Comparison of ENCODE assay signal across 23 cellular contexts in the genomic region with DNA sequence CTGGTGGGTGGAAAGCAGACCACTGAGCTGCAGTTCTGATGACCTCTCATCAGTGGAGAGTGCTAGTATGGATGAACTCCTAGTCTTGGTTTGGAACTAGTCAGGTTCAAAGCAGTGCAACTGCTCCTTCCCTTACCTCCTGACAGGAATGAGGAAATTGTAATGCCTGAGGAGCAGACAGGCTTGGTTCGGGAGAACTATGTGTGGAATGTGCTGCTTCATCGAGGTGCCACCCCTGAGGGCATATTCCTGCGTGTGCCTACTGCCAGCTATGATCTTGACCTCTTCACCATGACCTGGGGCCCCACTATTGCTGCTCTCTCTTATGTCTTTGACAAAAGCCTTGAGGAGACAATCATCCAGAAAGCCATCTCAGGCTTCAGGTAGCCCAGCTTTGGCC. TPM values are rescaled to one million over a fixed set of nuclear protein-coding genes. Genes with fewer than 3 reads are reported as not detected.
DNase-seq lines count a peak whose midpoint lies in the region; ATAC-seq, FAIRE-seq and TF ChIP-seq lines count a peak whose summit lies in the region.
"Had no signal": no experiment of that assay in that cellular context is flagged by ENCODE, and none has a peak within 500 bp of the region (broad histone marks: within the 10 kb centered on the region; RNA-seq: fewer than 3 reads in every experiment).

No MANE protein-coding gene starts in this region.

- no peak overlapping the region for H2AFZ ChIP-seq in mammary epithelial cell (ENCODE audit: low read depth, low read length)

- peak overlapping the region; percentile 59 for H3K4me2 ChIP-seq in A549
- H3K4me2 ChIP-seq in mammary epithelial cell (ENCODE audit: insufficient read depth, low read depth, low read length), result peak overlapping the region; percentile 42

- CTCF ChIA-PET in A549 (lab: Yijun Ruan, JAX) (interaction anchor here (0.9 to 17.7 kb wide), 8 partner anchors 10 to 140 kb away, joined by 3 to 140 read pairs (median 6); a partner anchor contains a TSS), mammary epithelial cell (lab: Charles Lee; ENCODE audit: low non-redundant PET) (no interaction called here)

- H3K9ac ChIP-seq in mammary epithelial cell (ENCODE audit: insufficient read depth, low read length), result no peak overlapping the region

- TF ChIP-seq RAD21 in A549 (conservative IDR thresholded peaks at IDR 0.05 in 1 of 2, IDR thresholded peaks at IDR 0.05 in 1 of 2), result no peak

- 2% methylated on average over 3 of the region's 3 CpGs for WGBS in A549 (ENCODE audit: missing lambda C conversion rate)
- 3% methylated on average over 3 of the region's 3 CpGs for WGBS in mammary epithelial cell (ENCODE audit: low coverage, missing lambda C conversion rate)

- peak overlapping the region; percentile 41 to 42; a peak in 4 of 6 replicates for H3K27ac ChIP-seq in A549
- no peak overlapping the region for H3K27ac ChIP-seq in mammary epithelial cell (ENCODE audit: insufficient read depth, low read depth, low read length)
- H3K27ac ChIP-seq in lower lobe of right lung, result peak overlapping the region; percentile 7
- H3K27ac ChIP-seq: C4-2B, SJCRH30, thoracic aorta, WERI-Rb-1 had no signal

- H4K20me1 ChIP-seq in mammary epithelial cell (ENCODE audit: insufficient read depth, low read length), result no peaks in the 10 kb centered on the region

- POLR2A ChIA-PET in A549 (lab: Yijun Ruan, JAX), result no interaction called here

- TF ChIP-seq CTCF in A549 (IDR thresholded peaks at IDR 0.05), result no peak
- TF ChIP-seq CTCF in mammary epithelial cell (conservative IDR thresholded peaks at IDR 0.05 in 1 of 2, IDR thresholded peaks at IDR 0.05 in 1 of 2; ENCODE audit: extremely low read depth in 1 of 2, insufficient read depth in 1 of 2, low read depth in 1 of 2, low read length in 2 of 2), result no peak
- no peak for TF ChIP-seq CTCF in lower lobe of right lung (IDR thresholded peaks at IDR 0.05)

- H3K79me2 ChIP-seq in mammary epithelial cell (ENCODE audit: insufficient read depth, low read length), result no peaks in the 10 kb centered on the region

- H3K36me3 ChIP-seq in mammary epithelial cell (ENCODE audit: insufficient read depth, low read length) (peaks cover 36% of the 10 kb centered on the region), lower lobe of right lung (peaks cover 100% of the 10 kb centered on the region)

- intact Hi-C loops in mammary epithelial cell (cut with micrococcal nuclease), result no loop called here
- intact Hi-C loops in lower lobe of right lung (cut with DNase I), result no loop called here
- intact Hi-C loops in sciatic nerve (cut with DNase I), result no loop called here

- DNase-seq in A549 (ENCODE audit: low read depth in 1 of 2, low spot score in 1 of 2), result peak in 1 of 2 experiments; percentile 48
- peak; percentile 31 for DNase-seq in HK-2 (ENCODE audit: unreplicated experiment)
- DNase-seq in mammary epithelial cell, result no peak
- DNase-seq in lower lobe of right lung, result no peak
- DNase-seq in left lobe of liver (ENCODE audit: low spot score), result no peak
- DNase-seq in sciatic nerve (ENCODE audit: low spot score), result no peak
- no peak for DNase-seq in NCI-H128 (lab: John Stamatoyannopoulos, UW; ENCODE audit: unreplicated experiment)
- DNase-seq: activated CD4-positive, alpha-beta T cell treated with anti-CD3 and anti-CD28 coated beads, Interleukin-2, amount 50 U/mL, for 48 hours; activated naive CD4-positive, alpha-beta T cell treated with anti-CD3 and anti-CD28 coated beads, Interleukin-2, amount 50 U/mL, for 16 hours; activated T-cell treated with anti-CD3 and anti-CD28 coated beads, Interleukin-2, amount 50 U/mL, for 4 hours; effector CD4-positive, alpha-beta T cell; glutamatergic neuron; KG1; NCI-H187 treated with DMSO at 0.1 percent for 48 hours; NCI-H82; SJCRH30; stimulated activated naive CD4-positive, alpha-beta T cell; T-helper 2 cell; WERI-Rb-1 had no signal

- H3K4me3 ChIP-seq in A549 (no peak overlapping the region), mammary epithelial cell (replicated peaks in 1 of 3; ENCODE audit: insufficient read depth in 1 of 3, low read depth in 2 of 3, low read length in 3 of 3) (no peak overlapping the region), lower lobe of right lung (no peak overlapping the region)
- H3K4me3 ChIP-seq: SJCRH30, thoracic aorta had no signal

- H3K4me1 ChIP-seq in A549 (peaks cover 22% of the 10 kb centered on the region), mammary epithelial cell (ENCODE audit: insufficient read depth, low read length) (peaks cover 16% of the 10 kb centered on the region), lower lobe of right lung (no peaks in the 10 kb centered on the region)
- H3K4me1 ChIP-seq: SJCRH30 had no signal

- no peak for TF ChIP-seq POLR2A in A549 (IDR thresholded peaks at IDR 0.05; ENCODE audit: low read length)

- H3K27me3 ChIP-seq in mammary epithelial cell (ENCODE audit: insufficient read depth, low read length) (no peaks in the 10 kb centered on the region), lower lobe of right lung (ENCODE audit: low read depth) (no peaks in the 10 kb centered on the region)
- H3K27me3 ChIP-seq: SJCRH30 had no signal

- FAIRE-seq in A549 (lab: Jason Lieb, UNC), result no peak
- FAIRE-seq: astrocyte had no signal

- TF ChIP-seq EP300 in A549 (IDR thresholded peaks at IDR 0.05), result no peak

- dilution Hi-C loops in mammary epithelial cell (cut with HindIII; ENCODE audit: low sequenced_read_pairs), result no loop called here

- no TSS peak for BruUV-seq in mammary epithelial cell (replicated peaks; lab: Mats Ljungman, UMichigan)

- ATAC-seq in A549, result peak; percentile 51 to 78; a peak in 3 of 6 replicates
- ATAC-seq in lower lobe of right lung, result peak; percentile 79 to 84
- no peak for ATAC-seq in left lobe of liver
- ATAC-seq in sciatic nerve, result no peak
- no peak for ATAC-seq in GM18498 (IDR thresholded peaks at IDR 0.05; ENCODE audit: unreplicated experiment)
- ATAC-seq: activated T-cell treated with anti-CD3 and anti-CD28 coated beads, Interleukin-2, amount 50 U/mL, for 4 hours had no signal

- in situ Hi-C loops in mammary epithelial cell (cut with MboI; ENCODE audit: low sequenced_read_pairs in 2 of 2), result no loop called here

- H3K9me3 ChIP-seq in A549 (peaks cover 10% of the 10 kb centered on the region), mammary epithelial cell (replicated peaks; ENCODE audit: insufficient read depth, low read length) (no peaks in the 10 kb centered on the region), lower lobe of right lung (no peaks in the 10 kb centered on the region)
- H3K9me3 ChIP-seq: SJCRH30, thoracic aorta had no signal

TF ChIP-seq in A549, 52 proteins besides CTCF, POLR2A, EP300 and RAD21 (continues in another document):
- TF ChIP-seq MAZ (IDR thresholded peaks at IDR 0.05; ENCODE audit: borderline replicate concordance, low read depth, low read length) (no peak), BHLHE40 (IDR thresholded peaks at IDR 0.05; ENCODE audit: low read depth, low read length) (no peak), RFX5 (IDR thresholded peaks at IDR 0.05) (no peak), HOXB5 (CRISPR knock-in tag; IDR thresholded peaks at IDR 0.05) (no peak)
- TF ChIP-seq, protein P1, sequence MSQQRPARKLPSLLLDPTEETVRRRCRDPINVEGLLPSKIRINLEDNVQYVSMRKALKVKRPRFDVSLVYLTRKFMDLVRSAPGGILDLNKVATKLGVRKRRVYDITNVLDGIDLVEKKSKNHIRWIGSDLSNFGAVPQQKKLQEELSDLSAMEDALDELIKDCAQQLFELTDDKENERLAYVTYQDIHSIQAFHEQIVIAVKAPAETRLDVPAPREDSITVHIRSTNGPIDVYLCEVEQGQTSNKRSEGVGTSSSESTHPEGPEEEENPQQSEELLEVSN (IDR thresholded peaks at IDR 0.05; ENCODE audit: borderline replicate concordance, low read depth), result no peak

RNA-seq across cellular contexts. Expression of a gene that starts 27.4 kb away (rescaled TPM):
- polyA plus RNA-seq in A549 (2011; rRNA removed) (20.5 and 27.6 TPM in 2 replicates), A549 (2017; fragmentation: RNase III; extraction: RNeasy Plus Mini Kit Qiagen cat#74134 plus additional on column Dnase treatment) (35.7 to 63.6 TPM (median 36.6 TPM) in 3 replicates), mammary epithelial cell (16.8 TPM)
- 61.3 and 70.0 TPM in 2 replicates for polyA plus RNA-seq in A549 (2012; cell fraction: cytosol; rRNA removed)
- 218 and 281 TPM in 2 replicates for polyA plus RNA-seq in A549 (2012; cell fraction: nucleus; rRNA removed)
- polyA minus RNA-seq in A549 (2011; rRNA and poly(A)+ RNA removed), result 16.0 and 17.9 TPM in 2 replicates
- total RNA-seq in mammary epithelial cell (10 to 100 TPM; 12.3 to 73.5 TPM), lower lobe of right lung (30.9 TPM), left lobe of liver (9.0 TPM), sciatic nerve (64.1 TPM)
- 10.5 TPM for polyA minus RNA-seq in mammary epithelial cell

RNA-seq across cellular contexts. Expression of a gene that starts 50.5 kb away (rescaled TPM):
- 0.14 and 0.19 TPM in 2 replicates for polyA plus RNA-seq in A549 (2011; rRNA removed)
- polyA plus RNA-seq in A549 (2012; cell fraction: cytosol; rRNA removed), result 0.28 and 0.54 TPM in 2 replicates
- polyA plus RNA-seq in A549 (2012; cell fraction: nucleus; rRNA removed), result 0.45 and 0.83 TPM in 2 replicates
- 0.42 to 0.75 TPM (median 0.70 TPM) in 3 replicates for polyA plus RNA-seq in A549 (2017; fragmentation: RNase III; extraction: RNeasy Plus Mini Kit Qiagen cat#74134 plus additional on column Dnase treatment)
- 0.15 and 0.66 TPM in 2 replicates for polyA minus RNA-seq in A549 (2011; rRNA and poly(A)+ RNA removed)
- under 1 TPM; 0.50 to 0.82 TPM for total RNA-seq in mammary epithelial cell
- polyA plus RNA-seq in mammary epithelial cell, result 0.16 TPM
- polyA minus RNA-seq in mammary epithelial cell, result not detected
- 5.3 TPM for total RNA-seq in lower lobe of right lung
- total RNA-seq in left lobe of liver, result 7.0 TPM
- total RNA-seq in sciatic nerve, result 1.9 TPM

RNA-seq across cellular contexts. Expression of a gene that starts 52.6 kb away (rescaled TPM):
- 3.7 and 4.8 TPM in 2 replicates for polyA plus RNA-seq in A549 (2011; rRNA removed)
- 15.0 and 18.4 TPM in 2 replicates for polyA plus RNA-seq in A549 (2012; cell fraction: cytosol; rRNA removed)
- 29.5 and 44.2 TPM in 2 replicates for polyA plus RNA-seq in A549 (2012; cell fraction: nucleus; rRNA removed)
- polyA plus RNA-seq in A549 (2017; fragmentation: RNase III; extraction: RNeasy Plus Mini Kit Qiagen cat#74134 plus additional on column Dnase treatment), result 8.7 to 10.4 TPM (median 9.4 TPM) in 3 replicates
- 2.8 and 3.2 TPM in 2 replicates for polyA minus RNA-seq in A549 (2011; rRNA and poly(A)+ RNA removed)
- 1 to 10 TPM; 5.0 to 7.0 TPM for total RNA-seq in mammary epithelial cell
- polyA plus RNA-seq in mammary epithelial cell, result 6.5 TPM
- polyA minus RNA-seq in mammary epithelial cell, result 0.41 TPM
- total RNA-seq in lower lobe of right lung, result 16.6 TPM
- total RNA-seq in left lobe of liver, result 12.7 TPM
- 11.1 TPM for total RNA-seq in sciatic nerve

Comparison
In these comparisons a context has a peak if more than half of its experiments do, and no peak if none do; other contexts are left out.
1. ATAC-seq: peak in A549 (2 of 2) and lower lobe of right lung (2 of 2); none in left lobe of liver (single experiment), sciatic nerve (single experiment) and GM18498 (single experiment).